ENCODE assay signal across 1 cellular context in the genomic region with DNA sequence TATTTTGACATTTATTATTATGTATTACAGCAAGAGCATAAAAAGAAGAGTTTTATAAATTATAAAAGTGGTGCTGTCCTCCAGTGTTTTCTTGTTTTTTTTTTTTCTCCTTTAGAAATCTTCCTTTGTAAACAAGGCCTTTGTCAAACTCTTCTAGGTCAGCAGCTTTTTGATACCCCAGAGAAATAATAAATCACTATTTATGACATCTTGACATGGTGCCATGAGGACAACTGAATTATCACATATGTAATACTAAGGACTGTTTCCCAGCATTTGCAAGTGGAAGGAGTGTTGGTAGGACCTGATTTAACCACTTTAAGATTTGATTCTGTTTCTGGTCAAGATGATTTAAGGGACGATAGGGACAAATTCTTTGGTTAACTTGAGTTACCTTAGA.
TF ChIP-seq lines count a peak whose summit lies in the region.

No MANE protein-coding gene starts in this region.

TF ChIP-seq in K562, 482 proteins besides CTCF, POLR2A, EP300 and RAD21 (continued from another document):
- TF ChIP-seq PBX2 (CRISPR knock-in tag; IDR thresholded peaks at IDR 0.05; ENCODE audit: low read depth) (no peak), PBX2 (tag; conservative IDR thresholded peaks at IDR 0.05; ENCODE audit: low read depth) (peak; percentile 75), HCFC1 (IDR thresholded peaks at IDR 0.05; ENCODE audit: low read depth, low read length) (no peak), ZNF253 (CRISPR knock-in tag; conservative IDR thresholded peaks at IDR 0.05) (no peak), HMGN3 (IDR thresholded peaks at IDR 0.05; ENCODE audit: borderline replicate concordance, extremely low read depth, insufficient read length, low read depth, low read length) (no peak), FOXJ3 (CRISPR knock-in tag; IDR thresholded peaks at IDR 0.05) (no peak), FOSL1 (tag; conservative IDR thresholded peaks at IDR 0.05) (no peak), PKNOX1 (IDR thresholded peaks at IDR 0.05) (peak; percentile 82), SIN3B (IDR thresholded peaks at IDR 0.05; ENCODE audit: low read depth) (no peak), MEIS2 (IDR thresholded peaks at IDR 0.05; ENCODE audit: partially characterized antibody) (peak; percentile 90), GTF2A2 (tag; IDR thresholded peaks at IDR 0.05) (no peak)
